ENCODE assay signal across 8 cellular contexts in the genomic region with DNA sequence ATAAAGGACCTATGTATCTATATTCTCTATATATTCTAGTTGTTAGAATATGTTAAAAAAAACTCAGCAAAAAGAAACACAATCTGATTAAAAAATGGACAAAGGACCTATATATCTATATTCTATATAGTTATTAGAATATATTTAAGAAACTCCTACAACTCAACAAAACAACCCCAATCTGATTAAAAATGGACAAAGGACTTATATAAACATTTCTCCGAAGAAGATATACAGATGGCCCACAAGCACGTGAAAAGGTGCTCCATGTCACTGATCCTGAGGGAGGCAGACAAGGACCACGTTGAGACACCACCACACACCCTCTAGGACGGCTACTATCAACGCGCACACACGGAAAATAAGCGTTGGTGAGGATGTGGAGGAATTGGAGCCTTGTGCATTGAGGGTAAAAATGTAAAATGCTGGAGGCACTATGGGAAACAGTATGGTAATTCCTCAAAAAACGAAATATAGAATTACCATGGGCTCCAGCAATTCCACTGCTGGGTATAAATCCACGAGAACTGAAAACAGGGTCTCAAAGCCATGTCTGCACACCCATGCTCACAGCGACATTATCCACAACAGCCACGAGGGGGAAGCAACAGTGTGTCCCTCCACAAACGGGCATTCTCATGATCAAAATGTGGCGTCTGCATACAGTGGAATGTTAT. TPM values are rescaled to one million over a fixed set of nuclear protein-coding genes. Genes with fewer than 3 reads are reported as not detected.
DNase-seq lines count a peak whose midpoint lies in the region; ATAC-seq and TF ChIP-seq lines count a peak whose summit lies in the region.

No MANE protein-coding gene starts in this region.

- H3K9me3 Mint-ChIP-seq in glutamatergic neuron (ENCODE audit: unreplicated experiment) = peaks cover 3% of the 10 kb centered on the region

- peak overlapping the region; percentile 9 for H3K4me3 Mint-ChIP-seq in glutamatergic neuron (ENCODE audit: unreplicated experiment)

- H3K27ac Mint-ChIP-seq in glutamatergic neuron (ENCODE audit: unreplicated experiment) = no peak overlapping the region

- ATAC-seq in RWPE2 (ENCODE audit: low read depth) (peak; percentile 75), HG03432 (IDR thresholded peaks at IDR 0.05; ENCODE audit: unreplicated experiment) (no peak)

- no peak overlapping the region for H3K4me3 ChIP-seq in RWPE2 (ENCODE audit: severe bottlenecking)

- no peaks in the 10 kb centered on the region for H3K27me3 ChIP-seq in RWPE2 (ENCODE audit: insufficient read depth, poor library complexity, severe bottlenecking)

- H3K9me3 ChIP-seq in RWPE2 (ENCODE audit: severe bottlenecking) = peaks cover 5% of the 10 kb centered on the region

- TF ChIP-seq CTCF in RWPE2 (IDR thresholded peaks at IDR 0.05; ENCODE audit: poor library complexity, severe bottlenecking) (peak; percentile 91), glutamatergic neuron (IDR thresholded peaks at IDR 0.05; ENCODE audit: partially characterized antibody, unreplicated experiment) (peak; percentile 63)

- H3K27me3 Mint-ChIP-seq in glutamatergic neuron (ENCODE audit: unreplicated experiment) = peaks cover 4% of the 10 kb centered on the region

- peak; percentile 52 for DNase-seq in COLO668 (lab: John Stamatoyannopoulos, UW; ENCODE audit: unreplicated experiment)
- DNase-seq in HT-29 (ENCODE audit: low spot score) = peak; percentile 70
- DNase-seq in RWPE2 (ENCODE audit: low spot score) = no peak
- DNase-seq in activated naive CD4-positive, alpha-beta T cell treated with anti-CD3 and anti-CD28 coated beads, Interleukin-2, amount 50 U/mL, for 16 hours = peak; percentile 53
- peak; percentile 58 for DNase-seq in glutamatergic neuron
- peak; percentile 91 for DNase-seq in pons (ENCODE audit: low spot score)
- DNase-seq in ureter (ENCODE audit: low spot score) = peak; percentile 66

- H3K27ac ChIP-seq in RWPE2 (ENCODE audit: poor library complexity, severe bottlenecking) = no peak overlapping the region

- peaks cover 19% of the 10 kb centered on the region for H3K4me1 ChIP-seq in RWPE2 (ENCODE audit: insufficient read depth, poor library complexity, severe bottlenecking)

- H3K4me1 Mint-ChIP-seq in glutamatergic neuron (ENCODE audit: low read depth, unreplicated experiment) = peaks cover 29% of the 10 kb centered on the region

- H3K36me3 Mint-ChIP-seq in glutamatergic neuron (ENCODE audit: unreplicated experiment) = peaks cover 14% of the 10 kb centered on the region

- H3K36me3 ChIP-seq in RWPE2 (ENCODE audit: low read depth) = no peaks in the 10 kb centered on the region

RNA-seq across cellular contexts. Expression of gene YPEL1, which starts 22.7 kb away (rescaled TPM):
- 0.26 and 4.2 TPM in 2 replicates for total RNA-seq in HT-29 (2014; rRNA removed; shearing (Covaris generic))
- total RNA-seq in glutamatergic neuron (ENCODE audit: unreplicated experiment) = 71.2 TPM
- 1.7 TPM for total RNA-seq in ureter

RNA-seq across cellular contexts. Expression of gene PPIL2, which starts 47.1 kb away (rescaled TPM):
- 35.5 and 42.6 TPM in 2 replicates for total RNA-seq in HT-29 (2014; rRNA removed; shearing (Covaris generic))
- total RNA-seq in glutamatergic neuron (ENCODE audit: unreplicated experiment) (61.6 TPM), ureter (62.9 TPM)

Comparison
In these comparisons a context has a peak if more than half of its experiments do, and no peak if none do; other contexts are left out.
1. RNA of gene YPEL1, which starts 22.7 kb away (total RNA-seq): 71.2 TPM in glutamatergic neuron (single experiment); 0.26 to 4.2 TPM in HT-29 and 1.7 TPM in ureter (single experiment); every median in the first group is over 10 times any median in the second.